ENCODE assay signal across 30 cellular contexts in genomic region chr20:17818187-17818586, GRCh38.
"Had no signal": no experiment of that assay in that cellular context is flagged by ENCODE, and none has a peak within 500 bp of the region (broad histone marks: within the 10 kb centered on the region; RNA-seq: fewer than 3 reads in every experiment).

No MANE protein-coding gene starts in this region.

- H3K4me3 ChIP-seq: ascending aorta, cardiac muscle cell had no signal

- DNase-seq: activated B cell treated with CpG ODN at 0.5 μM for 24 hours; activated CD4-positive, alpha-beta memory T cell treated with anti-CD3 and anti-CD28 coated beads for 36 hours; activated CD4-positive, alpha-beta T cell treated with anti-CD3 and anti-CD28 coated beads for 4 hours; activated CD4-positive, alpha-beta T cell treated with anti-CD3 and anti-CD28 coated beads, Interleukin-2, amount 10 ng/mL, durations not matched to agents 24 days and 14 days; activated CD4-positive, alpha-beta T cell treated with anti-CD3 and anti-CD28 coated beads, Interleukin-2, amount 50 U/mL, for 1 hour; activated CD4-positive, alpha-beta T cell treated with anti-CD3 and anti-CD28 coated beads, Interleukin-2, amount 50 U/mL, for 4 hours; activated CD4-positive, CD25-positive, alpha-beta regulatory T cell treated with anti-CD3 and anti-CD28 coated beads, Interleukin-2, amount 50 U/mL, for 72 hours; activated CD8-positive, alpha-beta memory T cell treated with anti-CD3 and anti-CD28 coated beads, Interleukin-2, amount 50 U/mL, for 4 hours; activated CD8-positive, alpha-beta T cell treated with anti-CD3 and anti-CD28 coated beads for 36 hours; activated gamma-delta T cell; activated naive CD4-positive, alpha-beta T cell treated with anti-CD3 and anti-CD28 coated beads, Interleukin-2, amount 10 ng/mL, durations not matched to agents 7 days and 5 days; activated naive CD4-positive, alpha-beta T cell treated with Interleukin-2 at 50 U/mL for 16 hours; activated naive CD8-positive, alpha-beta T cell treated with anti-CD3 and anti-CD28 coated beads, Interleukin-2, amount 10 ng/mL, durations not matched to agents 7 days and 5 days; activated naive CD8-positive, alpha-beta T cell treated with anti-CD3 and anti-CD28 coated beads, Interleukin-2, amount 50 U/mL, for 24 hours; activated T-cell treated with anti-CD3 and anti-CD28 coated beads for 4 hours; activated T-cell treated with anti-CD3 and anti-CD28 coated beads, Interleukin-2, amount 50 U/mL, for 1 hour; activated T-cell treated with anti-CD3 and anti-CD28 coated beads, Interleukin-2, amount 50 U/mL, for 4 hours; activated T-cell treated with anti-CD3 and anti-CD28 coated beads, Interleukin-2, amount 50 U/mL, for 72 hours; amygdala; anterior cingulate cortex; SW 1271; T-helper 1 cell; T-helper 2 cell; T-helper 9 cell had no signal

- H3K27ac ChIP-seq: ascending aorta, cardiac muscle cell, VCaP had no signal

- FAIRE-seq: bronchial epithelial cell, TTC549 had no signal

- H3K36me3 ChIP-seq: ascending aorta, cardiac muscle cell had no signal

- H3K4me1 ChIP-seq: ascending aorta had no signal

- H3K27me3 ChIP-seq: ascending aorta, cardiac muscle cell had no signal

- H3K9me3 ChIP-seq: ascending aorta had no signal

- ATAC-seq: activated CD8-positive, alpha-beta T cell treated with anti-CD3 and anti-CD28 coated beads for 36 hours; activated naive CD8-positive, alpha-beta T cell treated with anti-CD3 and anti-CD28 coated beads, Interleukin-2, amount 50 U/mL, for 24 hours; activated T-cell treated with anti-CD3 and anti-CD28 coated beads, Interleukin-2, amount 50 U/mL, for 4 hours; activated T-cell treated with anti-CD3 and anti-CD28 coated beads, Interleukin-2, amount 50 U/mL, for 72 hours; activated T-helper 17 cell treated with anti-CD3 and anti-CD28 coated beads, Interleukin-2, amount 50 U/mL, for 72 hours had no signal
